12 cellular contexts compared by ENCODE assay signal in the genomic region with DNA sequence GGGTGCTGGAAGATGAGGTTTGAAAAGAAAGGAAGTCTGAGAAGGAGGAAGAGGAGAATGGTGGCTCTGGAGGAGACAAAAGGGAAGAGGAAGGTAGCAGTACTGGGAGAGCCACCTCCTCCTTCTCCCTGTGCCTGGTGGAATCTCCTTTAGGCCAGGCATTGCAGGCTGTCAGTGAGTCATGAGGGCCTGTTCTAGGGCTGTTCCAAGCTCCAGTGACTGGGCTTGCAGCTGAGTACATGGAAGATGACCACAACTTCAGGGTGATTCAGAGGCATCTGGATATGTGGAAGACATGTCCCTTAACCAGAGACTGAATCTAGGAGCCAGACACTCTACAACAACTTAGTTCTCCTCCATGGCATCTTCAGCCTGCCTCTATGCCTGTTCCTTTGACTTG.
DNase-seq lines count a peak whose midpoint lies in the region; ATAC-seq and TF ChIP-seq lines count a peak whose summit lies in the region.
"Had no signal": no experiment of that assay in that cellular context is flagged by ENCODE, and none has a peak within 500 bp of the region (broad histone marks: within the 10 kb centered on the region; RNA-seq: fewer than 3 reads in every experiment).

No MANE protein-coding gene starts in this region.

- H3K9me3 Mint-ChIP-seq in neural progenitor cell (peaks cover 4% of the 10 kb centered on the region), glutamatergic neuron (ENCODE audit: unreplicated experiment) (peaks cover 1% of the 10 kb centered on the region)
- H3K9me3 Mint-ChIP-seq: CD4-positive, alpha-beta T cell had no signal

- H3K4me3 Mint-ChIP-seq in neural progenitor cell: no peak overlapping the region
- H3K4me3 Mint-ChIP-seq in glutamatergic neuron (ENCODE audit: unreplicated experiment): no peak overlapping the region
- H3K4me3 Mint-ChIP-seq: CD4-positive, alpha-beta T cell had no signal

- H3K27ac Mint-ChIP-seq in neural progenitor cell: peak overlapping the region; percentile 18
- no peak overlapping the region for H3K27ac Mint-ChIP-seq in glutamatergic neuron (ENCODE audit: unreplicated experiment)
- H3K27ac Mint-ChIP-seq: CD4-positive, alpha-beta T cell had no signal

- H3F3A ChIP-seq in neural progenitor cell (ENCODE audit: low read depth): no peaks in the 10 kb centered on the region

- no peak overlapping the region for H3K4me3 ChIP-seq in epithelial cell of proximal tubule (ENCODE audit: low read depth, low read length)
- H3K4me3 ChIP-seq in neural progenitor cell: no peak overlapping the region
- H3K4me3 ChIP-seq: prostate gland, uterus had no signal

- no peak for TF ChIP-seq CTCF in epithelial cell of proximal tubule (conservative IDR thresholded peaks at IDR 0.05; ENCODE audit: low read depth, low read length)
- no peak for TF ChIP-seq CTCF in neural progenitor cell (IDR thresholded peaks at IDR 0.05)
- TF ChIP-seq CTCF in glutamatergic neuron (IDR thresholded peaks at IDR 0.05; ENCODE audit: partially characterized antibody, unreplicated experiment): no peak

- H3K27me3 Mint-ChIP-seq in neural progenitor cell (ENCODE audit: insufficient read depth, low read depth): no peaks in the 10 kb centered on the region
- peaks cover 3% of the 10 kb centered on the region for H3K27me3 Mint-ChIP-seq in glutamatergic neuron (ENCODE audit: unreplicated experiment)
- H3K27me3 Mint-ChIP-seq: CD4-positive, alpha-beta T cell had no signal

- H3K27me3 ChIP-seq in neural progenitor cell: no peaks in the 10 kb centered on the region
- H3K27me3 ChIP-seq: uterus had no signal

- ATAC-seq in GM18519 (IDR thresholded peaks at IDR 0.05; ENCODE audit: low FRiP score, unreplicated experiment): no peak

- no peak overlapping the region for H3K27ac ChIP-seq in neural progenitor cell
- H3K27ac ChIP-seq: prostate gland, uterus had no signal

- H4K20me1 ChIP-seq in neural progenitor cell (ENCODE audit: low read depth): no peaks in the 10 kb centered on the region

- H3K4me1 Mint-ChIP-seq in neural progenitor cell (peaks cover 28% of the 10 kb centered on the region), glutamatergic neuron (ENCODE audit: low read depth, unreplicated experiment) (no peaks in the 10 kb centered on the region)

- H3K9ac ChIP-seq in neural progenitor cell: no peak overlapping the region

- no peaks in the 10 kb centered on the region for H3K36me3 ChIP-seq in neural progenitor cell
- H3K36me3 ChIP-seq: prostate gland, uterus had no signal

- no peaks in the 10 kb centered on the region for H3K4me1 ChIP-seq in neural progenitor cell
- H3K4me1 ChIP-seq: prostate gland, uterus had no signal

- H2AFZ ChIP-seq in neural progenitor cell (replicated peaks): no peak overlapping the region

- no peaks in the 10 kb centered on the region for H3K9me3 ChIP-seq in neural progenitor cell (ENCODE audit: low read depth)
- H3K9me3 ChIP-seq: prostate gland, uterus had no signal

- H3K4me2 ChIP-seq in neural progenitor cell: no peak overlapping the region

- DNase-seq in AG08395 (ENCODE audit: low spot score): peak; percentile 87
- peak; percentile 61 for DNase-seq in NCI-H226
- peak; percentile 63 for DNase-seq in epithelial cell of proximal tubule (ENCODE audit: low read depth)
- no peak for DNase-seq in neural progenitor cell (ENCODE audit: low spot score)
- no peak for DNase-seq in glutamatergic neuron
- no peak for DNase-seq in SW 1271 (lab: John Stamatoyannopoulos, UW)
- no peak for DNase-seq in NCI-H1417 (lab: John Stamatoyannopoulos, UW)
- DNase-seq: CD4-positive, alpha-beta T cell; T1000; uterus had no signal

- H3K79me2 ChIP-seq in neural progenitor cell (ENCODE audit: low read depth): no peaks in the 10 kb centered on the region

- no peaks in the 10 kb centered on the region for H3K36me3 Mint-ChIP-seq in neural progenitor cell
- H3K36me3 Mint-ChIP-seq in glutamatergic neuron (ENCODE audit: unreplicated experiment): no peaks in the 10 kb centered on the region

Comparison
In these comparisons a context has a peak if more than half of its experiments do, and no peak if none do; other contexts are left out.
1. DNase-seq: peak in AG08395 (single experiment), NCI-H226 (single experiment) and epithelial cell of proximal tubule (single experiment); none in neural progenitor cell (single experiment), glutamatergic neuron (single experiment), SW 1271 (0 of 2) and NCI-H1417 (0 of 3).